Comparison of ENCODE assay signal across 11 cellular contexts in the genomic region with DNA sequence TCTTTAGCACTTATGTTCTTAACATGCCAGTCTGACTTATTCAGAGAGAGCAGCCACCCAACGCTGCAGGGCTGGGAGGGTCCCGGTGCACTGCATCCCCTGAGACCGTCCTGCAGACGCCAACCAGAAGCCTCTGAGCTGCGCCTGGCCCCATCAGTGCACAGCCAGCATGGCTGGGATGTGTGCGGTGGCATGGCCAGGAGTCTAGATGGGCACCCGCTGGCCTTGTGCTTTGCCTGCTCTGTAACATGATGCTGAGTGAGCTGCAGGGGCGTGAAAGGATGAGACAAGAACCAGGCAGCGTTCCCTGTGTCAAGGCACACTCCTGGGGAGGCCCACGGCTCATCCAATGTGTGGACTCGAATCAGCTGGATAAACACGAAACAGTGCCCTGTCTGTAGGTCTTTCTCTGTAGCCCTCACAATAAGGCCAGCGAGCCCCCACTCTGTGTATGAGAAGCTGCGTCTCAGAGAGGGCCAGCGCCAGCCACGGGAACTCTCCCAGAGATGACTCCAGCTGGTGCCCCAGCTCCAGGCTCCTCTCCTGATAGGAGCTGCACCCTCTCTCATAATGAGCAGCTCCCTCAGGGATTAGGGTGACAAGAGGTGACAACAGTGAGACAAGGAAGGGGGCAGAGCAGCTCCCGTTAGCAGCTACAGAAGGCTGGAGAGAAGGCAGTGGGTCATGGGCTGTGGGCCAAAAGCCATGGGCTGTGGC.
DNase-seq lines count a peak whose midpoint lies in the region; ATAC-seq and TF ChIP-seq lines count a peak whose summit lies in the region.
"Had no signal": no experiment of that assay in that cellular context is flagged by ENCODE, and none has a peak within 500 bp of the region (broad histone marks: within the 10 kb centered on the region; RNA-seq: fewer than 3 reads in every experiment).

No MANE protein-coding gene starts in this region.

- TF ChIP-seq CTCF in Calu3 (IDR thresholded peaks at IDR 0.05; ENCODE audit: unreplicated experiment), result no peak
- no peak for TF ChIP-seq CTCF in VCaP (conservative IDR thresholded peaks at IDR 0.05)
- TF ChIP-seq CTCF in gastrocnemius medialis (IDR thresholded peaks at IDR 0.05 in 4 of 5, conservative IDR thresholded peaks at IDR 0.05 in 1 of 5), result no peak
- TF ChIP-seq CTCF in CD8-positive, alpha-beta T cell (IDR thresholded peaks at IDR 0.05), result no peak

- peaks cover 40 to 49% of the 10 kb centered on the region in 2 donors for H3K4me1 ChIP-seq in gastrocnemius medialis
- H3K4me1 ChIP-seq in CD8-positive, alpha-beta T cell (ENCODE audit: insufficient read depth, low read length), result no peaks in the 10 kb centered on the region

- no peaks in the 10 kb centered on the region for H3K36me3 ChIP-seq in gastrocnemius medialis
- H3K36me3 ChIP-seq in CD8-positive, alpha-beta T cell (ENCODE audit: insufficient read depth, low read length), result no peaks in the 10 kb centered on the region

- POLR2A ChIA-PET in CD8-positive, alpha-beta T cell (lab: Charles Lee), result no interaction called here

- no peaks in the 10 kb centered on the region for H3K27me3 Mint-ChIP-seq in Calu3 (ENCODE audit: unreplicated experiment)
- H3K27me3 Mint-ChIP-seq in CD8-positive, alpha-beta T cell (ENCODE audit: low read depth), result no peaks in the 10 kb centered on the region
- H3K27me3 Mint-ChIP-seq: activated naive CD8-positive, alpha-beta T cell treated with anti-CD3 and anti-CD28 coated beads for 36 hours had no signal

- no peak overlapping the region for H3K4me3 ChIP-seq in gastrocnemius medialis
- H3K4me3 ChIP-seq in CD8-positive, alpha-beta T cell (ENCODE audit: low read depth, low read length), result no peak overlapping the region

- DNase-seq in Calu3 (no peak), left colon (no peak), gastrocnemius medialis (peak; percentile 79 to 82)
- no peak for DNase-seq in CD8-positive, alpha-beta T cell
- DNase-seq: activated naive CD8-positive, alpha-beta T cell treated with anti-CD3 and anti-CD28 coated beads for 36 hours; stimulated activated CD8-positive, alpha-beta memory T cell treated with anti-CD3 and anti-CD28 coated beads, Interleukin-4, amount 100 ng/mL, for 48 hours had no signal

- BruUV-seq in Calu3 (replicated peaks; lab: Mats Ljungman, UMichigan), result no TSS peak

- intact Hi-C loops in Calu3 (cut with micrococcal nuclease; ENCODE audit: unreplicated experiment), result no loop called here
- intact Hi-C loops in left colon (cut with DNase I, micrococcal nuclease), result no loop called here
- intact Hi-C loops in gastrocnemius medialis (cut with DNase I; ENCODE audit: low total_unique reads), result loop anchor here (1.0 to 5.0 kb wide), 3 partner anchors 22 to 97 kb away; a partner anchor contains a TSS
- intact Hi-C loops in CD8-positive, alpha-beta T cell (cut with DNase I, micrococcal nuclease), result no loop called here

- no peaks in the 10 kb centered on the region for H3K27me3 ChIP-seq in gastrocnemius medialis
- H3K27me3 ChIP-seq in CD8-positive, alpha-beta T cell (ENCODE audit: insufficient read depth, low read length), result no peaks in the 10 kb centered on the region

- peaks cover 19% of the 10 kb centered on the region for H3K36me3 Mint-ChIP-seq in Calu3 (ENCODE audit: insufficient read depth, unreplicated experiment)
- H3K36me3 Mint-ChIP-seq in CD8-positive, alpha-beta T cell, result no peaks in the 10 kb centered on the region
- H3K36me3 Mint-ChIP-seq: activated naive CD8-positive, alpha-beta T cell treated with anti-CD3 and anti-CD28 coated beads for 36 hours; natural killer cell treated with Interleukin-12 subunit alpha and Interleukin-12 subunit beta and Interleukin-15 and Interleukin-18, amount 100 ng/mL, for 72 hours had no signal

- no peaks in the 10 kb centered on the region for H3K9me3 ChIP-seq in gastrocnemius medialis
- H3K9me3 ChIP-seq in CD8-positive, alpha-beta T cell (ENCODE audit: low read length), result no peaks in the 10 kb centered on the region

- CTCF ChIA-PET in Calu3 (lab: Charles Lee), result interaction anchor here (0.6 to 1.7 kb wide), 4 partner anchors 9 to 16 kb away, joined by 3 to 6 read pairs (median 4); no protein-coding TSS in a partner anchor
- CTCF ChIA-PET in CD8-positive, alpha-beta T cell (lab: Charles Lee), result no interaction called here

- no peaks in the 10 kb centered on the region for H3K9me3 Mint-ChIP-seq in Calu3 (ENCODE audit: low read depth, unreplicated experiment)
- H3K9me3 Mint-ChIP-seq in CD8-positive, alpha-beta T cell, result no peaks in the 10 kb centered on the region
- H3K9me3 Mint-ChIP-seq: activated naive CD8-positive, alpha-beta T cell treated with anti-CD3 and anti-CD28 coated beads for 36 hours; natural killer cell treated with Interleukin-12 subunit alpha and Interleukin-12 subunit beta and Interleukin-15 and Interleukin-18, amount 100 ng/mL, for 72 hours had no signal

- H3K4me1 Mint-ChIP-seq in Calu3 (ENCODE audit: low read depth, unreplicated experiment), result peaks cover 67% of the 10 kb centered on the region
- no peaks in the 10 kb centered on the region for H3K4me1 Mint-ChIP-seq in CD8-positive, alpha-beta T cell (ENCODE audit: low read depth)

- H3K27ac Mint-ChIP-seq in Calu3 (ENCODE audit: unreplicated experiment), result peak overlapping the region; percentile 7
- no peak overlapping the region for H3K27ac Mint-ChIP-seq in CD8-positive, alpha-beta T cell
- H3K27ac Mint-ChIP-seq: activated naive CD8-positive, alpha-beta T cell treated with anti-CD3 and anti-CD28 coated beads for 36 hours; natural killer cell treated with Interleukin-12 subunit alpha and Interleukin-12 subunit beta and Interleukin-15 and Interleukin-18, amount 100 ng/mL, for 72 hours had no signal

- peak overlapping the region; percentile 24; the same call in 1 of the 2 replicates for H3K27ac ChIP-seq in VCaP
- H3K27ac ChIP-seq in gastrocnemius medialis, result peak overlapping the region; percentile 76 to 87 (median 80)
- H3K27ac ChIP-seq in CD8-positive, alpha-beta T cell (ENCODE audit: low read depth, low read length), result no peak overlapping the region

- in situ Hi-C loops in gastrocnemius medialis (cut with MboI; ENCODE audit: low sequenced_read_pairs in 4 of 4), result no loop called here

- ATAC-seq in left colon, result peak; percentile 17
- ATAC-seq in gastrocnemius medialis, result peak; percentile 76 to 79
- ATAC-seq in GM21360 (IDR thresholded peaks at IDR 0.05; ENCODE audit: unreplicated experiment), result no peak
- no peak for ATAC-seq in HG02798 (IDR thresholded peaks at IDR 0.05; ENCODE audit: poor library complexity, unreplicated experiment)
- no peak for ATAC-seq in HG02588 (IDR thresholded peaks at IDR 0.05; ENCODE audit: unreplicated experiment)
- no peak for ATAC-seq in CD8-positive, alpha-beta T cell

- peak; percentile 50 to 55 for TF ChIP-seq POLR2A in gastrocnemius medialis (IDR thresholded peaks at IDR 0.05)

- peak overlapping the region; percentile 1 for H3K4me3 Mint-ChIP-seq in Calu3 (ENCODE audit: low read depth, unreplicated experiment)
- no peak overlapping the region for H3K4me3 Mint-ChIP-seq in CD8-positive, alpha-beta T cell
- H3K4me3 Mint-ChIP-seq: activated naive CD8-positive, alpha-beta T cell treated with anti-CD3 and anti-CD28 coated beads for 36 hours; natural killer cell treated with Interleukin-12 subunit alpha and Interleukin-12 subunit beta and Interleukin-15 and Interleukin-18, amount 100 ng/mL, for 72 hours had no signal

Comparison
In these comparisons a context has a peak if more than half of its experiments do, and no peak if none do; other contexts are left out.
1. DNase-seq: peak in gastrocnemius medialis (2 of 2); none in Calu3 (single experiment), left colon (0 of 2) and CD8-positive, alpha-beta T cell (0 of 7).
2. ATAC-seq: peak in left colon (single experiment) and gastrocnemius medialis (2 of 2); none in GM21360 (single experiment), HG02798 (single experiment), HG02588 (single experiment) and CD8-positive, alpha-beta T cell (single experiment).